Comparison of ENCODE assay signal across 1 cellular context in the genomic region with DNA sequence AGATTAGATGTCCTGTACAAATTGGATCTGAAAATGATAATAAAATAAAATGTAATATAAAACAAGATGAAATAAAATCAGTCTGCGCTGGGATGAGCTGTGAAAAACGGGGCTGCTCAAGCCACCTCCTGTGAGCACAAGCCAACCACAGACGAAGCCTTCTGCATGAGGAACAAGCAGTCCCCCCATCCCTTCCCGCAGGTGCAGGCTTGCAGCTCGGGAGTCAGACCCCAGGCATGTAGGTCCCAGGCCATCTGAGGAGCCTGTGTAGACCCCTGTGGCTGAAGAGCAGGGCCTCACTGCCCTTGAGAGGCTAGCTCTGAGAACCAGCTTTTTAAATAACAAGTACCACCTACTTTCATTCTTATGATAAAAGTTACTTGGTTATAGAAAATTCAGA.
TF ChIP-seq lines count a peak whose summit lies in the region.

No MANE protein-coding gene starts in this region.

TF ChIP-seq in HCT116, 20 proteins besides CTCF, POLR2A, EP300 and RAD21 (continued from another document):
- TF ChIP-seq FOSL1 (IDR thresholded peaks at IDR 0.05; ENCODE audit: low read depth) = no peak
- TF ChIP-seq JUND (IDR thresholded peaks at IDR 0.05) = no peak
- no peak for TF ChIP-seq SIN3A (IDR thresholded peaks at IDR 0.05; ENCODE audit: low read depth)
- TF ChIP-seq ATF3 (IDR thresholded peaks at IDR 0.05) = no peak
- no peak for TF ChIP-seq ZFX (IDR thresholded peaks at IDR 0.05)
- no peak for TF ChIP-seq ZNF274 (IDR thresholded peaks at IDR 0.05; ENCODE audit: low read depth, low read length)
- TF ChIP-seq TCF7L2 (IDR thresholded peaks at IDR 0.05; ENCODE audit: borderline replicate concordance, extremely low read depth, insufficient read depth, insufficient read length) = no peak
- TF ChIP-seq POLR2AphosphoS5 (IDR thresholded peaks at IDR 0.05; ENCODE audit: low read depth, low read length) = no peak
- no peak for TF ChIP-seq ZBTB33 (IDR thresholded peaks at IDR 0.05; ENCODE audit: extremely low read depth, insufficient replicate concordance, low read length)
- TF ChIP-seq YY1 (IDR thresholded peaks at IDR 0.05; ENCODE audit: extremely low read depth, insufficient replicate concordance, low read depth, low read length) = no peak
- TF ChIP-seq SRF (IDR thresholded peaks at IDR 0.05; ENCODE audit: low read depth) = no peak
- no peak for TF ChIP-seq ELF1 (IDR thresholded peaks at IDR 0.05; ENCODE audit: borderline replicate concordance, low read depth)
